8 cellular contexts compared by ENCODE assay signal in the genomic region with DNA sequence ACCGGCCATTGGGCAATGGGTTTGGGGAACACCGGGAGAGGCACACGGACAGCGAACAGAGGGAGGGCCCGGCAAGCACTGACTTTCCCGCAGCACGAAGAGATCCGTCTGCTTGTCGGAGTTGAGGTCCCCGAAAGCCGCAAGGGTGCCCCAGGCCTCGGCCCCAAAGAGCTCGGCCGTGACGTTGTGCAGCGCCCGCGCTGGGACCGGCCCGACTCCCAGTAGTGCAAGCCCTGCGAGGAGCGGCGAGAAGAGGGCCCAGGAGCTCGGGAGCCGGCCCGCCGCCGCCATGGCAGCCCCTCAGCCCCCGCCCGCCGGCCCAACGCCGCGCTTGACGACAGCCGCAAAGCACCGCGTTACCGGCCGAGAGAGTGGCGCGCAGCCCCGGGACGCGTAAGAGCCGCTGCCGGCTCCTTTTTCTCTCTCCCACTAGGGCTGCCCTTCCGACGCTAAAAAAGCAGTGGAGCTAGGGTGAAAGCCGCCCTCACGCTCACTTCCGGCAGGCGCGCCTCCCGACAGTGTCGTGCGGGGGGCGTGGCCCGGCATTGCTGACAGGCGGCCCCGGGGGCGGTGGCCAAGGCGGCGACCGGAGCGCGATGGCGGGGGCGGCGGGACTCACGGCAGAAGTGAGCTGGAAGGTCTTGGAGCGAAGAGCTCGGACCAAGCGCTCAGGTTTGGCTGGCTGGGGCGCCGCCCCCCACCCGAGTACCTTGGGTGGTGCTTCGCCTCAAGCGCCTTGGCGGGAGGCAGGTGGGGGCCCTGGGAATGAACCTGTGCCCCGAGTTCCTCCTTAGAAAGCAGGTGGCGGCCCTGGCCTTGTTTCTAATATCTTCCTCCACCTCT. TPM values are rescaled to one million over a fixed set of nuclear protein-coding genes. Genes with fewer than 3 reads are reported as not detected.
DNase-seq lines count a peak whose midpoint lies in the region; ATAC-seq and TF ChIP-seq lines count a peak whose summit lies in the region.

A gene (minus strand): TSS at position 309 of the 843 bp plus-strand sequence. CDS start 18 bp downstream, at position 291.
A gene (plus strand): TSS at position 577 of the 843 bp plus-strand sequence. CDS start 20 bp downstream, at position 597.

- H3K36me3 ChIP-seq in left ventricle myocardium inferior, result peaks cover 18% of the 10 kb centered on the region
- H3K36me3 ChIP-seq in upper lobe of right lung, result peaks cover 18% of the 10 kb centered on the region

- H3K9me3 Mint-ChIP-seq in progenitor cell of endocrine pancreas (ENCODE audit: low read depth), result no peaks in the 10 kb centered on the region

- in situ Hi-C loops in GM13977 (cut with MboI; ENCODE audit: low pct_unique_long_range_greater_than_20kb, low sequenced_read_pairs, unreplicated experiment), result no loop called here

- H3K4me3 Mint-ChIP-seq in T-helper 17 cell, result peak within 1 kb of the TSS; percentile 98
- H3K4me3 Mint-ChIP-seq in progenitor cell of endocrine pancreas (ENCODE audit: low read depth), result peak within 1 kb of the TSS; percentile 96

- H3K36me3 Mint-ChIP-seq in T-helper 17 cell (ENCODE audit: low read depth) (peaks cover 12% of the 10 kb centered on the region), progenitor cell of endocrine pancreas (ENCODE audit: insufficient read depth) (peaks cover 3% of the 10 kb centered on the region)

- H3K9me3 ChIP-seq in T-helper 17 cell (ENCODE audit: control insufficient read depth, low read length, poor library complexity, severe bottlenecking), result no peaks in the 10 kb centered on the region
- no peaks in the 10 kb centered on the region for H3K9me3 ChIP-seq in left ventricle myocardium inferior (replicated peaks)
- H3K9me3 ChIP-seq in upper lobe of right lung, result no peaks in the 10 kb centered on the region

- DNase-seq in GM13977 (ENCODE audit: low spot score), result peak; percentile 93
- peak; percentile 78 for DNase-seq in NCI-H1436 (lab: John Stamatoyannopoulos, UW)
- DNase-seq in T-helper 17 cell, result peak; percentile 93 to 97 (median 96)
- peak; percentile 41 to 94 (median 80) for DNase-seq in amygdala (lab: John Stamatoyannopoulos, UW)
- peak; percentile 94 for DNase-seq in left ventricle myocardium inferior
- DNase-seq in progenitor cell of endocrine pancreas (ENCODE audit: low spot score, unreplicated experiment), result peak; percentile 89
- peak; percentile 97 for DNase-seq in upper lobe of right lung

- intact Hi-C loops in left ventricle myocardium inferior (cut with micrococcal nuclease), result no loop called here
- intact Hi-C loops in upper lobe of right lung (cut with DNase I), result no loop called here

- H3K27me3 ChIP-seq in left ventricle myocardium inferior (ENCODE audit: low read depth), result no peaks in the 10 kb centered on the region
- H3K27me3 ChIP-seq in upper lobe of right lung, result no peaks in the 10 kb centered on the region

- TF ChIP-seq CTCF in GM13977 (IDR thresholded peaks at IDR 0.05; ENCODE audit: extremely low read depth, insufficient read depth, missing control alignments), result no peak
- peak; percentile 39 for TF ChIP-seq CTCF in left ventricle myocardium inferior (IDR thresholded peaks at IDR 0.05; ENCODE audit: borderline replicate concordance)
- no peak for TF ChIP-seq CTCF in progenitor cell of endocrine pancreas (IDR thresholded peaks at IDR 0.05; ENCODE audit: unreplicated experiment)
- TF ChIP-seq CTCF in upper lobe of right lung (IDR thresholded peaks at IDR 0.05), result no peak

- H3K27ac Mint-ChIP-seq in T-helper 17 cell, result peak within 1 kb of the TSS; percentile 99
- H3K27ac Mint-ChIP-seq in progenitor cell of endocrine pancreas, result peak within 1 kb of the TSS; percentile 99

- H3K4me3 ChIP-seq in left ventricle myocardium inferior, result peak within 1 kb of the TSS; percentile 94
- peak within 1 kb of the TSS; percentile 97 for H3K4me3 ChIP-seq in upper lobe of right lung

- H3K27me3 Mint-ChIP-seq in T-helper 17 cell (no peaks in the 10 kb centered on the region), progenitor cell of endocrine pancreas (no peaks in the 10 kb centered on the region)

- peak within 1 kb of the TSS; percentile 99 for H3K27ac ChIP-seq in left ventricle myocardium inferior (replicated peaks)
- H3K27ac ChIP-seq in upper lobe of right lung, result peak within 1 kb of the TSS; percentile 100

- ATAC-seq in HG02763 (IDR thresholded peaks at IDR 0.05; ENCODE audit: unreplicated experiment), result peak; percentile 78
- ATAC-seq in T-helper 17 cell, result peak; percentile 97
- ATAC-seq in upper lobe of right lung, result peak; percentile 97

- H3K4me1 Mint-ChIP-seq in T-helper 17 cell (peaks cover 38% of the 10 kb centered on the region), progenitor cell of endocrine pancreas (ENCODE audit: low read depth) (peaks cover 30% of the 10 kb centered on the region)

- H3K4me1 ChIP-seq in left ventricle myocardium inferior (peaks cover 88% of the 10 kb centered on the region), upper lobe of right lung (peaks cover 48% of the 10 kb centered on the region)

RNA-seq across cellular contexts. Expression of the first gene that starts in this region (rescaled TPM):
- total RNA-seq in T-helper 17 cell (10 to 100 TPM; 27.6 to 29.5 TPM), left ventricle myocardium inferior (71.3 TPM), progenitor cell of endocrine pancreas (41.3 and 45.0 TPM in 2 replicates), upper lobe of right lung (58.2 TPM)

RNA-seq across cellular contexts. Expression of the second gene that starts in this region (rescaled TPM):
- 10 to 100 TPM; 56.2 to 59.5 TPM for total RNA-seq in T-helper 17 cell
- total RNA-seq in left ventricle myocardium inferior, result 63.2 TPM
- 94.1 and 96.7 TPM in 2 replicates for total RNA-seq in progenitor cell of endocrine pancreas
- total RNA-seq in upper lobe of right lung, result 91.8 TPM

Comparison
In these comparisons a context has a peak if more than half of its experiments do, and no peak if none do; other contexts are left out.
1. Peak in every context shown above with its lines: DNase-seq, ATAC-seq, H3K4me3 ChIP-seq and H3K27ac ChIP-seq.